In the genomic region with DNA sequence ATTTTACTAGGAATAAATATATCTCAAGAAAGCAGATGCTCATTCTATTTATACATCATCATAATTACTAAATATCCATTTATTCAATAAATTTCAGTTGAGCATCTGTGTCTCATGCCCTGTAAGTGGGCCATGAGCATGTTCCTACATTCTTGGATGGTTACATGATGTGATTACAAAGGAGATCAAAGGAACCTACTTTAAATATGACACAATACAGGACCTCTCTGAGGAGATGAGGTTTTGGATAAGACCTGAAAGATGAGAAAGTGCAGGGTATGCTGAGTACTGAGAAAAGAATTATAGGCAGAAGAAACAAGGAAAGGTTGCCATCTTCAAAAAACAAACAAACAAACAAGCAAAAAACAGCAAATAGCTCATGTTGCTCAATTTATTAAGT, we compare ENCODE assay signal across 30 cellular contexts.
"Had no signal": no experiment of that assay in that cellular context is flagged by ENCODE, and none has a peak within 500 bp of the region (broad histone marks: within the 10 kb centered on the region; RNA-seq: fewer than 3 reads in every experiment).

No MANE protein-coding gene starts in this region.

- DNase-seq: activated B cell treated with CpG ODN at 0.5 μM for 24 hours; activated CD4-positive, alpha-beta memory T cell treated with anti-CD3 and anti-CD28 coated beads for 36 hours; activated CD4-positive, alpha-beta T cell treated with anti-CD3 and anti-CD28 coated beads for 4 hours; activated CD4-positive, alpha-beta T cell treated with anti-CD3 and anti-CD28 coated beads, Interleukin-2, amount 10 ng/mL, durations not matched to agents 24 days and 14 days; activated CD4-positive, CD25-positive, alpha-beta regulatory T cell treated with anti-CD3 and anti-CD28 coated beads, Interleukin-2, amount 50 U/mL, for 72 hours; activated CD8-positive, alpha-beta memory T cell treated with anti-CD3 and anti-CD28 coated beads, Interleukin-2, amount 50 U/mL, for 4 hours; activated CD8-positive, alpha-beta T cell treated with anti-CD3 and anti-CD28 coated beads for 36 hours; activated effector memory CD4-positive, alpha-beta T cell treated with anti-CD3 and anti-CD28 coated beads, Interleukin-2, amount 50 U/mL, for 16 hours; activated gamma-delta T cell treated with Interleukin-2 at 50 U/mL for 16 hours; activated naive CD4-positive, alpha-beta T cell; activated naive CD4-positive, alpha-beta T cell treated with anti-CD3 and anti-CD28 coated beads for 36 hours; activated naive CD4-positive, alpha-beta T cell treated with anti-CD3 and anti-CD28 coated beads, Interleukin-2, amount 50 U/mL, for 16 hours; activated naive CD8-positive, alpha-beta T cell treated with anti-CD3 and anti-CD28 coated beads for 36 hours; activated T-cell treated with anti-CD3 and anti-CD28 coated beads for 4 hours; activated T-cell treated with anti-CD3 and anti-CD28 coated beads, Interleukin-2, amount 50 U/mL, for 1 hour; activated T-cell treated with anti-CD3 and anti-CD28 coated beads, Interleukin-2, amount 50 U/mL, for 4 hours; activated T-cell treated with anti-CD3 and anti-CD28 coated beads, Interleukin-2, amount 50 U/mL, for 72 hours; adrenal gland; amniotic stem cell; aorta; body of pancreas; brain microvascular endothelial cell; central memory CD4-positive, alpha-beta T cell; T-helper 2 cell; T-helper 9 cell had no signal

- H3K27ac Mint-ChIP-seq: activated B cell treated with CpG ODN at 0.5 μM for 24 hours; activated CD4-positive, alpha-beta memory T cell treated with anti-CD3 and anti-CD28 coated beads for 36 hours; activated CD4-positive, alpha-beta T cell treated with anti-CD3 and anti-CD28 coated beads, Interleukin-2, amount 10 ng/mL, durations not matched to agents 24 days and 14 days; activated CD8-positive, alpha-beta T cell treated with anti-CD3 and anti-CD28 coated beads for 36 hours; activated naive CD4-positive, alpha-beta T cell treated with anti-CD3 and anti-CD28 coated beads for 36 hours; activated naive CD4-positive, alpha-beta T cell treated with anti-CD3 and anti-CD28 coated beads, Interleukin-2, amount 50 U/mL, for 72 hours; activated naive CD8-positive, alpha-beta T cell treated with anti-CD3 and anti-CD28 coated beads for 36 hours; activated T-cell treated with anti-CD3 and anti-CD28 coated beads, Interleukin-2, amount 50 U/mL, for 72 hours; activated T-helper 1 cell treated with anti-CD3 and anti-CD28 coated beads, Interleukin-12 subunit alpha, Interleukin-12 subunit beta, Interleukin-2, Interleukin-4 antibody, amounts not matched to agents 30 ng/mL and 10 ng/mL and 1 ng/mL, durations not matched to agents 14 hours and 24 hours and 36 hours; activated T-helper 17 cell treated with anti-CD3 and anti-CD28 coated beads, Interleukin-2, amount 50 U/mL, for 72 hours; T-helper 1 cell treated with Interleukin-12 subunit alpha and Interleukin-12 subunit beta and Interleukin-4 antibody, amounts not matched to agents 30 μg/mL and 1 μg/mL, for 36 hours; T-helper 2 cell treated with Interferon-gamma antibody and Interleukin-4, amounts not matched to agents 5 μg/mL and 100 μg/mL, for 36 hours had no signal

- H3K4me3 Mint-ChIP-seq: activated B cell treated with CpG ODN at 0.5 μM for 24 hours; activated CD4-positive, alpha-beta memory T cell treated with anti-CD3 and anti-CD28 coated beads for 36 hours; activated CD4-positive, alpha-beta T cell treated with anti-CD3 and anti-CD28 coated beads, Interleukin-2, amount 10 ng/mL, durations not matched to agents 24 days and 14 days; activated CD8-positive, alpha-beta T cell treated with anti-CD3 and anti-CD28 coated beads for 36 hours; activated naive CD4-positive, alpha-beta T cell treated with anti-CD3 and anti-CD28 coated beads for 36 hours; activated naive CD8-positive, alpha-beta T cell treated with anti-CD3 and anti-CD28 coated beads for 36 hours; activated T-cell treated with anti-CD3 and anti-CD28 coated beads, Interleukin-2, amount 50 U/mL, for 4 hours; activated T-cell treated with anti-CD3 and anti-CD28 coated beads, Interleukin-2, amount 50 U/mL, for 72 hours; activated T-helper 1 cell treated with anti-CD3 and anti-CD28 coated beads, Interleukin-12 subunit alpha, Interleukin-12 subunit beta, Interleukin-2, Interleukin-4 antibody, amounts not matched to agents 30 ng/mL and 10 ng/mL and 1 ng/mL, durations not matched to agents 14 hours and 24 hours and 36 hours; activated T-helper 17 cell treated with anti-CD3 and anti-CD28 coated beads, Interleukin-2, amount 50 U/mL, for 72 hours; T-helper 1 cell treated with Interleukin-12 subunit alpha and Interleukin-12 subunit beta and Interleukin-4 antibody, amounts not matched to agents 30 μg/mL and 1 μg/mL, for 36 hours; T-helper 2 cell treated with Interferon-gamma antibody and Interleukin-4, amounts not matched to agents 5 μg/mL and 100 μg/mL, for 36 hours had no signal

- H3K4me1 Mint-ChIP-seq: activated B cell treated with CpG ODN at 0.5 μM for 24 hours; activated CD4-positive, alpha-beta T cell treated with anti-CD3 and anti-CD28 coated beads, Interleukin-2, amount 10 ng/mL, durations not matched to agents 24 days and 14 days; activated naive CD8-positive, alpha-beta T cell treated with anti-CD3 and anti-CD28 coated beads for 36 hours; activated T-helper 17 cell treated with anti-CD3 and anti-CD28 coated beads, Interleukin-2, amount 50 U/mL, for 72 hours had no signal

- ATAC-seq: activated CD8-positive, alpha-beta T cell treated with anti-CD3 and anti-CD28 coated beads for 36 hours; activated naive CD4-positive, alpha-beta T cell treated with anti-CD3 and anti-CD28 coated beads, Interleukin-2, amount 50 U/mL, for 72 hours; activated T-cell treated with anti-CD3 and anti-CD28 coated beads, Interleukin-2, amount 50 U/mL, for 4 hours; activated T-cell treated with anti-CD3 and anti-CD28 coated beads, Interleukin-2, amount 50 U/mL, for 72 hours; activated T-helper 17 cell treated with anti-CD3 and anti-CD28 coated beads, Interleukin-2, amount 50 U/mL, for 72 hours; body of pancreas had no signal

- H3K36me3 Mint-ChIP-seq: activated CD4-positive, alpha-beta memory T cell treated with anti-CD3 and anti-CD28 coated beads for 36 hours; activated naive CD8-positive, alpha-beta T cell treated with anti-CD3 and anti-CD28 coated beads for 36 hours had no signal
